1 cellular context compared by ENCODE assay signal in genomic region chr3:112086857-112087524, GRCh38.
A peak's percentile ranks its signal among the peaks of the same experiment; 100 is the strongest.
TF ChIP-seq lines count a peak whose summit lies in the region.

No MANE protein-coding gene starts in this region.

TF ChIP-seq in endothelial cell of umbilical vein, 7 proteins besides CTCF, POLR2A, EP300 and RAD21:
- TF ChIP-seq MYC (IDR thresholded peaks at IDR 0.05; ENCODE audit: low read depth, low read length): no peak
- TF ChIP-seq GATA2 (IDR thresholded peaks at IDR 0.05; ENCODE audit: insufficient read depth, insufficient read length, low read depth, low read length): no peak
- no peak for TF ChIP-seq JUN (IDR thresholded peaks at IDR 0.05; ENCODE audit: borderline replicate concordance, insufficient read depth, insufficient read length, low read depth)
- TF ChIP-seq EZH2 (IDR thresholded peaks at IDR 0.05; ENCODE audit: borderline replicate concordance, low read depth, low read length, severe bottlenecking): no peak
- TF ChIP-seq FOS (IDR thresholded peaks at IDR 0.05; ENCODE audit: borderline replicate concordance, insufficient read depth, low read length): peak; percentile 24
- no peak for TF ChIP-seq POLR2AphosphoS5 (IDR thresholded peaks at IDR 0.05; ENCODE audit: insufficient read depth, low read depth, low read length)
- TF ChIP-seq MAX (IDR thresholded peaks at IDR 0.05; ENCODE audit: insufficient read depth, insufficient read length): no peak
TF ChIP-seq in endothelial cell of umbilical vein: peak in this region for 1.
